ENCODE assay signal across 8 cellular contexts in genomic region chr11:844693-845644, GRCh38. TPM values are rescaled to one million over a fixed set of nuclear protein-coding genes. Genes with fewer than 3 reads are reported as not detected.
A peak's percentile ranks its signal among the peaks of the same experiment; 100 is the strongest.
DNase-seq lines count a peak whose midpoint lies in the region; ATAC-seq lines count a peak whose summit lies in the region.

No MANE protein-coding gene starts in this region.

- H3K9me3 Mint-ChIP-seq in activated naive CD8-positive, alpha-beta T cell treated with anti-CD3 and anti-CD28 coated beads, Interleukin-2, amount 50 U/mL, for 24 hours: no peaks in the 10 kb centered on the region

- DNase-seq in AG08395 (ENCODE audit: low spot score): peak; percentile 92
- DNase-seq in HT1080 (ENCODE audit: low read depth): peak; percentile 92
- peak; percentile 54 for DNase-seq in activated naive CD8-positive, alpha-beta T cell treated with anti-CD3 and anti-CD28 coated beads, Interleukin-2, amount 50 U/mL, for 24 hours
- peak; percentile 93 for DNase-seq in cardiac septum (ENCODE audit: low spot score)
- peak; percentile 97 for DNase-seq in posterior vena cava (ENCODE audit: low spot score)
- DNase-seq in OCI-M2 (lab: John Stamatoyannopoulos, UW; ENCODE audit: unreplicated experiment): no peak
- no peak for DNase-seq in inferior parietal cortex (ENCODE audit: extremely low spot score)
- DNase-seq in stimulated activated naive CD4-positive, alpha-beta T cell treated with Interleukin-2 at 50 U/mL for 16 hours (lab: John Stamatoyannopoulos, UW): no peak

- H3K36me3 Mint-ChIP-seq in activated naive CD8-positive, alpha-beta T cell treated with anti-CD3 and anti-CD28 coated beads, Interleukin-2, amount 50 U/mL, for 24 hours (ENCODE audit: low read depth): peaks cover 9% of the 10 kb centered on the region

- intact Hi-C loops in cardiac septum (cut with DNase I) (loop anchor here (2.0 to 5.0 kb wide), 2 partner anchors 38 to 80 kb away; partner anchors contain the start of genes AP2A2, PIDD1 and RPLP2), posterior vena cava (cut with DNase I) (loop anchor here in 1 of 2 donors (5.0 kb wide), 1 partner anchor 1037 kb away; no protein-coding TSS in a partner anchor)

- ATAC-seq in activated naive CD8-positive, alpha-beta T cell treated with anti-CD3 and anti-CD28 coated beads, Interleukin-2, amount 50 U/mL, for 24 hours: no peak

- H3K4me1 Mint-ChIP-seq in activated naive CD8-positive, alpha-beta T cell treated with anti-CD3 and anti-CD28 coated beads, Interleukin-2, amount 50 U/mL, for 24 hours: peaks cover 32% of the 10 kb centered on the region

- peaks cover 9% of the 10 kb centered on the region for H3K27me3 Mint-ChIP-seq in activated naive CD8-positive, alpha-beta T cell treated with anti-CD3 and anti-CD28 coated beads, Interleukin-2, amount 50 U/mL, for 24 hours

- H3K4me3 Mint-ChIP-seq in activated naive CD8-positive, alpha-beta T cell treated with anti-CD3 and anti-CD28 coated beads, Interleukin-2, amount 50 U/mL, for 24 hours: no peak overlapping the region

- H3K27ac Mint-ChIP-seq in activated naive CD8-positive, alpha-beta T cell treated with anti-CD3 and anti-CD28 coated beads, Interleukin-2, amount 50 U/mL, for 24 hours: no peak overlapping the region

RNA-seq across cellular contexts. Expression of gene TSPAN4, which starts 2.3 kb away (rescaled TPM):
- 178 and 205 TPM in 2 replicates for total RNA-seq in HT1080 (2014; rRNA removed; shearing (Covaris generic))
- 199 and 210 TPM in 2 replicates for polyA plus RNA-seq in HT1080 (2015; cell fraction: cytosol; rRNA removed)
- 249 and 254 TPM in 2 replicates for polyA plus RNA-seq in HT1080 (2015; cell fraction: nucleus; rRNA removed)
- total RNA-seq in cardiac septum (27.9 TPM), posterior vena cava (10 to 100 TPM; 75.7 to 97.3 TPM)

RNA-seq across cellular contexts. Expression of gene POLR2L, which starts 2.6 kb away (rescaled TPM):
- 537 and 672 TPM in 2 replicates for total RNA-seq in HT1080 (2014; rRNA removed; shearing (Covaris generic))
- polyA plus RNA-seq in HT1080 (2015; cell fraction: cytosol; rRNA removed): 96.2 and 158 TPM in 2 replicates
- polyA plus RNA-seq in HT1080 (2015; cell fraction: nucleus; rRNA removed): 43.6 and 46.6 TPM in 2 replicates
- total RNA-seq in cardiac septum (202 TPM), posterior vena cava (10 to 100 TPM; 63.9 to 91.4 TPM)

RNA-seq across cellular contexts. Expression of gene CD151, which starts 12.2 kb away (rescaled TPM):
- 483 and 506 TPM in 2 replicates for total RNA-seq in HT1080 (2014; rRNA removed; shearing (Covaris generic))
- 753 and 774 TPM in 2 replicates for polyA plus RNA-seq in HT1080 (2015; cell fraction: cytosol; rRNA removed)
- 775 and 802 TPM in 2 replicates for polyA plus RNA-seq in HT1080 (2015; cell fraction: nucleus; rRNA removed)
- total RNA-seq in cardiac septum (625 TPM), posterior vena cava (100 to 1,000 TPM; 473 to 490 TPM)

RNA-seq across cellular contexts. Expression of gene CRACR2B, which starts 17.2 kb away (rescaled TPM):
- total RNA-seq in HT1080 (2014; rRNA removed; shearing (Covaris generic)): not detected in 2 replicates
- not detected in 2 replicates for polyA plus RNA-seq in HT1080 (2015; cell fraction: cytosol; rRNA removed)
- 0.22 TPM in 1 of 2 replicates, not detected in the other for polyA plus RNA-seq in HT1080 (2015; cell fraction: nucleus; rRNA removed)
- total RNA-seq in cardiac septum: 12.2 TPM
- total RNA-seq in posterior vena cava: 1 to 10 TPM; 3.5 to 4.3 TPM

RNA-seq across cellular contexts. Expression of gene PNPLA2, which starts 26.3 kb away (rescaled TPM):
- 18.1 and 39.0 TPM in 2 replicates for total RNA-seq in HT1080 (2014; rRNA removed; shearing (Covaris generic))
- polyA plus RNA-seq in HT1080 (2015; cell fraction: cytosol; rRNA removed): 102 and 104 TPM in 2 replicates
- polyA plus RNA-seq in HT1080 (2015; cell fraction: nucleus; rRNA removed): 160 and 172 TPM in 2 replicates
- total RNA-seq in cardiac septum (209 TPM), posterior vena cava (10 to 100 TPM; 80.7 to 85.5 TPM)

Comparison
In these comparisons a context has a peak if more than half of its experiments do, and no peak if none do; other contexts are left out.
1. DNase-seq: peak in AG08395 (single experiment), HT1080 (single experiment), activated naive CD8-positive, alpha-beta T cell treated with anti-CD3 and anti-CD28 coated beads, Interleukin-2, amount 50 U/mL, for 24 hours (single experiment), cardiac septum (single experiment) and posterior vena cava (single experiment); none in OCI-M2 (single experiment), inferior parietal cortex (single experiment) and stimulated activated naive CD4-positive, alpha-beta T cell treated with Interleukin-2 at 50 U/mL for 16 hours (single experiment).